8 cellular contexts compared by ENCODE assay signal in the genomic region with DNA sequence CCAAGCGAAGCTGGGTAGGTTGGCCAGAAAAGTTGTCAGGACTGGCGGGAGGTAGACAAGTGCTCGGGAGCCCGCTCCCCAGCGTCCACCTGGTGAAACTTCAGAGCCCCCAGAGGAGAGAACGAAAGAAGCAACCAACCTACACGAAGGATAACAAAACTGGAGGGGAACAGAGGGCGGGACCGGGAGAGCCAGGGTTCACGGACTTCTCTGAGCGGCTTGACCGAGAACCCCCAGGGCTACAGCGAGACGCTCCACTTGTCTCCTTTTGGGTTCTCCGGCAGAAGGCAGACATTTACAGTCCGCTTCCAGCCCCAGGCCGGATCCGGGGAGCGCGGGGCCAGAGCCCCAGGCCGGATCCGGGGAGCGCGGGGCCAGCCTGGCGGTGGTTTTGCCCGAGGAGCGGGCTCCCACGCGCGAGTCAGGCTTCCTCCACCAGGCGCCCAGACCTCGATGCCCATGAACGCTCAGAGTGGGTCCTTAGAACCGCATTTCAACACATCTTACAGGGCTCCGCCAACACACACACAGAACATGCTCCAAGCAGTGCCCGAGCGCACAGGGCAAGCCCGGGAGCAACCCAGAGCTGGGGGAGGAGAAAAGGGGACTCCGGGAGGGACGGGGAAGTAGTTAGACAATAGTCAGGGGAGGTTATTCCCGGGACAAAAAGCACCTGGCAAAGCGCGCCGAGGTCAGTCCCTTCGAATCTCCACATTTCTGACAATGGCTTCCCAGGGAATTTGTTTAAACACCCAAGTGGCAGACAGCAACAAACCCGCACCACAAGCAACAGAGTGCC.
DNase-seq lines count a peak whose midpoint lies in the region; ATAC-seq and TF ChIP-seq lines count a peak whose summit lies in the region.

No MANE protein-coding gene starts in this region.

- peak; percentile 75 for DNase-seq in ELR (ENCODE audit: low read depth)
- peak; percentile 49 for DNase-seq in RWPE2 (ENCODE audit: low spot score)
- DNase-seq in anterior cingulate cortex (lab: John Stamatoyannopoulos, UW): peak in 46 of 58 donors; percentile 10 to 84 (median 56)
- DNase-seq in hippocampal formation (lab: John Stamatoyannopoulos, UW): peak; percentile 53 to 68
- peak; percentile 85 for DNase-seq in retina
- DNase-seq in epidermal melanocyte (ENCODE audit: insufficient read length, low spot score): no peak

- H3K27ac ChIP-seq in RWPE2 (ENCODE audit: poor library complexity, severe bottlenecking): peak overlapping the region; percentile 83

- H3K9me3 ChIP-seq in RWPE2 (ENCODE audit: severe bottlenecking): no peaks in the 10 kb centered on the region

- H3K4me1 ChIP-seq in RWPE2 (ENCODE audit: insufficient read depth, poor library complexity, severe bottlenecking): peaks cover 48% of the 10 kb centered on the region

- TF ChIP-seq CTCF in RWPE2 (IDR thresholded peaks at IDR 0.05; ENCODE audit: poor library complexity, severe bottlenecking): peak; percentile 31

- no peaks in the 10 kb centered on the region for H3K27me3 ChIP-seq in RWPE2 (ENCODE audit: insufficient read depth, poor library complexity, severe bottlenecking)

- peak overlapping the region; percentile 61 for H3K4me3 ChIP-seq in RWPE2 (ENCODE audit: severe bottlenecking)

- ATAC-seq in HG03354 (IDR thresholded peaks at IDR 0.05; ENCODE audit: poor library complexity, severe bottlenecking, unreplicated experiment): peak; percentile 33
- ATAC-seq in RWPE2 (ENCODE audit: low read depth): peak; percentile 49
- no peak for ATAC-seq in HG02884 (IDR thresholded peaks at IDR 0.05; ENCODE audit: unreplicated experiment)

- peaks cover 5% of the 10 kb centered on the region; the same call in 1 of the 2 replicates for H3K36me3 ChIP-seq in RWPE2 (ENCODE audit: low read depth)
